ENCODE assay signal across 21 cellular contexts in genomic region chr16:1286492-1287094, GRCh38. TPM values are rescaled to one million over a fixed set of nuclear protein-coding genes. Genes with fewer than 3 reads are reported as not detected.
DNase-seq lines count a peak whose midpoint lies in the region; FAIRE-seq and TF ChIP-seq lines count a peak whose summit lies in the region.
"Had no signal": no experiment of that assay in that cellular context is flagged by ENCODE, and none has a peak within 500 bp of the region (broad histone marks: within the 10 kb centered on the region; RNA-seq: fewer than 3 reads in every experiment).

No MANE protein-coding gene starts in this region.

- no peak overlapping the region for H2BK5ac ChIP-seq in neuronal stem cell (ENCODE audit: low read length)

- H3K4ac ChIP-seq in neuronal stem cell (ENCODE audit: low read length): peak overlapping the region; percentile 2

- no CpG with 5 or more reads among the region's 27 CpGs for WGBS in neuronal stem cell (ENCODE audit: extremely low coverage in 2 of 2, insufficient read length in 2 of 2, insufficient replicate concordance in 1 of 2), 2 donors

- H3K23ac ChIP-seq in neuronal stem cell (ENCODE audit: low read depth, low read length, poor library complexity): no peak overlapping the region

- peak overlapping the region; percentile 35 for H3K18ac ChIP-seq in neuronal stem cell (ENCODE audit: low read length)

- no peaks in the 10 kb centered on the region for H3K36me3 Mint-ChIP-seq in CD14-positive monocyte
- H3K36me3 Mint-ChIP-seq: CD4-positive, CD25-positive, alpha-beta regulatory T cell; CD8-positive, alpha-beta T cell had no signal

- no peak overlapping the region for H3K4me3 Mint-ChIP-seq in CD14-positive monocyte
- H3K4me3 Mint-ChIP-seq: CD4-positive, CD25-positive, alpha-beta regulatory T cell; CD8-positive, alpha-beta T cell; GM23338; H9 had no signal

- no peak overlapping the region for H3K27ac ChIP-seq in kidney (ENCODE audit: low read depth in 2 of 2, low read length in 2 of 2)
- no peak overlapping the region for H3K27ac ChIP-seq in neuronal stem cell (replicated peaks; ENCODE audit: low read length)

- peak; percentile 42 for DNase-seq in CD14-positive monocyte (ENCODE audit: low spot score)
- peak; percentile 68 for DNase-seq in kidney
- no peak for DNase-seq in neuronal stem cell (ENCODE audit: low spot score)
- DNase-seq in erythroblast (lab: John Stamatoyannopoulos, UW): no peak
- DNase-seq in D721Med (ENCODE audit: insufficient read length, low spot score): no peak
- no peak for DNase-seq in epidermal melanocyte (ENCODE audit: insufficient read length, low spot score)
- DNase-seq in SKM-1 treated with dmso at 0.1 percent for 144 hours (lab: John Stamatoyannopoulos, UW; ENCODE audit: unreplicated experiment): no peak
- DNase-seq: C1 segment of cervical spinal cord; CD4-positive, CD25-positive, alpha-beta regulatory T cell; CD8-positive, alpha-beta T cell; DMS 273 treated with DMSO at 0.1 percent for 48 hours; DMS79; EL; GDM1; H9 had no signal

- peak overlapping the region; percentile 46 for H2BK12ac ChIP-seq in neuronal stem cell (ENCODE audit: low read length)

- peak overlapping the region; percentile 75 for H2AK5ac ChIP-seq in neuronal stem cell (ENCODE audit: low read depth, low read length)

- FAIRE-seq in kidney (lab: Jason Lieb, UNC): no peak
- no peak for FAIRE-seq in D721Med (lab: Jason Lieb, UNC)
- FAIRE-seq: GM12878 had no signal

- H3K36me3 ChIP-seq in kidney (ENCODE audit: control insufficient read depth in 1 of 2, insufficient read depth in 2 of 2, low read length in 2 of 2) (no peaks in the 10 kb centered on the region), neuronal stem cell (replicated peaks in 1 of 2; ENCODE audit: control insufficient read depth in 2 of 2, insufficient read depth in 2 of 2, low read length in 2 of 2) (no peaks in the 10 kb centered on the region)

- intact Hi-C loops in CD14-positive monocyte (cut with micrococcal nuclease) (no loop called here), kidney (cut with DNase I) (no loop called here)

- no peaks in the 10 kb centered on the region for H3K79me1 ChIP-seq in neuronal stem cell (ENCODE audit: low read depth, low read length)

- H2AFZ ChIP-seq in neuronal stem cell (ENCODE audit: low read length): no peak overlapping the region

- TF ChIP-seq POLR2A in erythroblast (IDR thresholded peaks at IDR 0.05; ENCODE audit: low read length): no peak

- peaks cover 0 to 2% (median 0%) of the 10 kb centered on the region in 7 donors for H3K9me3 Mint-ChIP-seq in CD14-positive monocyte
- H3K9me3 Mint-ChIP-seq: CD8-positive, alpha-beta T cell; GM23338; H9 had no signal

- peaks cover 0 to 83% (median 19%) of the 10 kb centered on the region in 3 experiments for H3K27me3 ChIP-seq in neuronal stem cell (ENCODE audit: control insufficient read depth in 3 of 3, insufficient read depth in 3 of 3, low read depth in 1 of 3, low read length in 3 of 3)

- H3K4me3 ChIP-seq in kidney (ENCODE audit: low read length in 2 of 2): no peak overlapping the region
- H3K4me3 ChIP-seq in neuronal stem cell (ENCODE audit: low read length in 2 of 2): no peak overlapping the region
- H3K4me3 ChIP-seq: GM12878, GM23338 had no signal

- H3K9me3 ChIP-seq in kidney (ENCODE audit: control insufficient read depth in 1 of 2, low read length in 2 of 2) (no peaks in the 10 kb centered on the region), neuronal stem cell (replicated peaks in 1 of 2; ENCODE audit: control insufficient read depth in 2 of 2, insufficient read depth in 1 of 2, low read depth in 1 of 2, low read length in 2 of 2) (no peaks in the 10 kb centered on the region)
- H3K9me3 ChIP-seq: Caco-2 had no signal

- no peak overlapping the region for H4K8ac ChIP-seq in neuronal stem cell (ENCODE audit: low read depth, low read length)

- no peak overlapping the region for H2BK120ac ChIP-seq in neuronal stem cell (ENCODE audit: low read depth, low read length)

- peaks cover 31 to 55% (median 48%) of the 10 kb centered on the region in 3 donors for H3K27me3 Mint-ChIP-seq in CD14-positive monocyte (ENCODE audit: low read depth in 3 of 3)

- no peak overlapping the region for H3K9ac ChIP-seq in kidney (ENCODE audit: low read length in 2 of 2)
- H3K9ac ChIP-seq in neuronal stem cell (ENCODE audit: low read depth, low read length, poor library complexity): no peak overlapping the region

- peak overlapping the region; percentile 43 for H4K91ac ChIP-seq in neuronal stem cell (ENCODE audit: low read depth, low read length, poor library complexity)

- no peak overlapping the region for H3K27ac Mint-ChIP-seq in CD14-positive monocyte
- H3K27ac Mint-ChIP-seq: CD4-positive, CD25-positive, alpha-beta regulatory T cell; CD8-positive, alpha-beta T cell; GM23338 had no signal

- H3K4me2 ChIP-seq in neuronal stem cell (ENCODE audit: insufficient read depth, low read length, poor library complexity, severe bottlenecking): no peak overlapping the region
- H3K4me2 ChIP-seq: GM23338 had no signal

- H3K4me1 ChIP-seq in kidney (ENCODE audit: control insufficient read depth in 1 of 2, insufficient read depth in 1 of 2, low read depth in 1 of 2, low read length in 2 of 2) (peaks cover 0 to 4% of the 10 kb centered on the region in 2 donors), neuronal stem cell (ENCODE audit: control insufficient read depth in 2 of 2, insufficient read depth in 1 of 2, low read depth in 1 of 2, low read length in 2 of 2) (peaks cover 7 to 10% of the 10 kb centered on the region in 2 donors)

- H2BK15ac ChIP-seq in neuronal stem cell (ENCODE audit: low read length): peak overlapping the region; percentile 33

- H3K4me1 Mint-ChIP-seq in CD14-positive monocyte: peaks cover 32% of the 10 kb centered on the region

- no peak overlapping the region for H3K14ac ChIP-seq in neuronal stem cell (ENCODE audit: low read length)

- TF ChIP-seq CTCF in CD14-positive monocyte (IDR thresholded peaks at IDR 0.05) (no peak), kidney (IDR thresholded peaks at IDR 0.05; ENCODE audit: borderline replicate concordance, extremely low read depth, insufficient read depth) (no peak), D721Med (IDR thresholded peaks at IDR 0.05; ENCODE audit: insufficient read depth, missing control alignments) (no peak)

RNA-seq across cellular contexts. Expression of gene UBE2I, which starts 22.8 kb away (rescaled TPM):
- polyA plus RNA-seq in CD14-positive monocyte (10 to 100 TPM; 76.8 to 88.8 TPM), kidney (ENCODE audit: insufficient read depth, low read depth, low replicate concordance) (62.2 TPM)
- 97.1 TPM for total RNA-seq in kidney
- 253 TPM for polyA plus RNA-seq in neuronal stem cell (2013, experiment 1 of 2)
- polyA plus RNA-seq in neuronal stem cell (2013, experiment 2 of 2): 258 TPM

RNA-seq across cellular contexts. Expression of gene TPSD1, which starts 30.7 kb away (rescaled TPM):
- polyA plus RNA-seq in CD14-positive monocyte (not detected), kidney (ENCODE audit: insufficient read depth, low read depth, low replicate concordance) (not detected)
- 7.9 TPM for total RNA-seq in kidney
- polyA plus RNA-seq in neuronal stem cell (2013, experiment 1 of 2): 0.06 TPM
- polyA plus RNA-seq in neuronal stem cell (2013, experiment 2 of 2): not detected
- total RNA-seq: A172; Caco-2; CD4-positive, CD25-positive, alpha-beta regulatory T cell; CD8-positive, alpha-beta T cell; GM12878; H4; H9 had no signal
- polyA plus RNA-seq: BJ; CD4-positive, CD25-positive, alpha-beta regulatory T cell; GM12878; GM23338 had no signal

RNA-seq across cellular contexts. Expression of gene TPSAB1, which starts 46.1 kb away (rescaled TPM):
- polyA plus RNA-seq in CD14-positive monocyte: not detected
- 156 TPM for total RNA-seq in kidney
- polyA plus RNA-seq in kidney (ENCODE audit: insufficient read depth, low read depth, low replicate concordance): 1.6 TPM
- polyA plus RNA-seq in neuronal stem cell (2013, experiment 1 of 2): not detected
- polyA plus RNA-seq in neuronal stem cell (2013, experiment 2 of 2): not detected
- total RNA-seq: Caco-2; CD4-positive, CD25-positive, alpha-beta regulatory T cell; CD8-positive, alpha-beta T cell; GM12878; GM23338; H4; H9 had no signal
- polyA plus RNA-seq: BJ; CD4-positive, CD25-positive, alpha-beta regulatory T cell; GM23338 had no signal

RNA-seq across cellular contexts. Expression of gene BAIAP3, which starts 46.9 kb away (rescaled TPM):
- not detected for polyA plus RNA-seq in CD14-positive monocyte
- total RNA-seq in kidney: 8.0 TPM
- 8.2 TPM for polyA plus RNA-seq in kidney (ENCODE audit: insufficient read depth, low read depth, low replicate concordance)
- polyA plus RNA-seq in neuronal stem cell (2013, experiment 1 of 2): 3.1 TPM
- 2.9 TPM for polyA plus RNA-seq in neuronal stem cell (2013, experiment 2 of 2)

RNA-seq across cellular contexts. Expression of gene TPSB2, which starts 56.6 kb away (rescaled TPM):
- not detected for polyA plus RNA-seq in CD14-positive monocyte
- total RNA-seq in kidney: 141 TPM
- polyA plus RNA-seq in kidney (ENCODE audit: insufficient read depth, low read depth, low replicate concordance): not detected
- polyA plus RNA-seq in neuronal stem cell (2013, experiment 1 of 2): not detected
- polyA plus RNA-seq in neuronal stem cell (2013, experiment 2 of 2): not detected
- total RNA-seq: A172; Caco-2; CD4-positive, CD25-positive, alpha-beta regulatory T cell; CD8-positive, alpha-beta T cell; GM12878; GM23338; H9 had no signal
- polyA plus RNA-seq: BJ; CD4-positive, CD25-positive, alpha-beta regulatory T cell; GM12878 had no signal

Comparison
In these comparisons a context has a peak if more than half of its experiments do, and no peak if none do; other contexts are left out.
1. DNase-seq: peak in CD14-positive monocyte (single experiment) and kidney (single experiment); none in neuronal stem cell (single experiment), erythroblast (0 of 2), D721Med (single experiment), epidermal melanocyte (single experiment) and SKM-1 treated with dmso at 0.1 percent for 144 hours (single experiment).